Comparison of ENCODE assay signal across 8 cellular contexts in the genomic region with DNA sequence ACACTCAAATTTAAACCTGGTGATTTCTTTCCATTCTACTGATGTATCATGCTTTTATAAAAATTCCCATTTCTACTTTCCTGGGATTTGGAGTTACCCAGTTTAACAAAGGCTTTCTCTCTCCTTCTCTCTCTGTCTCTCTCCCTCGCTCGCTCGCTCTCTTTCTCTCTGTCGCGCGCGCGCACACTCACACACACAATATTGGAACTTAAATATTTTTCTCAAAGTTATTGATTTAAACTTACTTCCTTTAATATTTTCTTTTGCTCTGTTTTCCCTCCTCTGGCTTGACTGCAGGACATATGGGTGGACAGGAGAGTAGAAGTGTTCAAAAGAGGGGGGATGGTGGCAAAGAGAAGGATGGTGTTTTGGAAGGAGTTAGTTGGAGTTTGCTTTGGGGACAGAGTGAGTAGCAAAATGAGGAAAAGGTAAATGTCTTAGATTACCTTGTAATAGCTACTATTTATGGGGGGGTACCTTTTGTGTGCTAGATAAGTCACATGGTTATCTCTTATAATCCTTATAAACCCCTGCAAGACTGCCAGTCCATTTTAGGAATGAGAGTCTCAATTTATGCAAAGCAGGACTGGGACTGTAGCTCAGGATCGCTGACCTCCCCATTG. TPM values are rescaled to one million over a fixed set of nuclear protein-coding genes. Genes with fewer than 3 reads are reported as not detected.
DNase-seq lines count a peak whose midpoint lies in the region; ATAC-seq, FAIRE-seq and TF ChIP-seq lines count a peak whose summit lies in the region.

No MANE protein-coding gene starts in this region.

- H3K27me3 ChIP-seq in HAP-1 (ENCODE audit: low read depth) (no peaks in the 10 kb centered on the region), right atrium auricular region (no peaks in the 10 kb centered on the region)

- H3K36me3 Mint-ChIP-seq in activated CD4-positive, alpha-beta memory T cell treated with anti-CD3 and anti-CD28 coated beads for 36 hours = peaks cover 24% of the 10 kb centered on the region

- FAIRE-seq in A549 (lab: Jason Lieb, UNC) = no peak

- 19% methylated on average over 9 of the region's 9 CpGs for WGBS in A549 (ENCODE audit: missing lambda C conversion rate)

- peak overlapping the region; percentile 87 for H3K4me3 Mint-ChIP-seq in activated CD4-positive, alpha-beta memory T cell treated with anti-CD3 and anti-CD28 coated beads for 36 hours

- CTCF ChIA-PET in A549 (lab: Yijun Ruan, JAX) = interaction anchor here (1.0 to 1.4 kb wide), 3 partner anchors 10 to 96 kb away, joined by 5 to 10 read pairs (median 5); no protein-coding TSS in a partner anchor
- CTCF ChIA-PET in activated CD4-positive, alpha-beta memory T cell treated with anti-CD3 and anti-CD28 coated beads for 36 hours (lab: Charles Lee) = interaction anchor here (1.0 to 1.3 kb wide), 2 partner anchors 81 to 95 kb away, joined by 4 to 6 read pairs; partner anchors contain the start of genes C17orf67 and DGKE

- POLR2A ChIA-PET in A549 (lab: Yijun Ruan, JAX) = interaction anchor here (1.0 to 1.7 kb wide), 15 partner anchors 9 to 107 kb away, joined by 3 to 34 read pairs (median 7); partner anchors contain the start of genes C17orf67 and DGKE
- POLR2A ChIA-PET in activated CD4-positive, alpha-beta memory T cell treated with anti-CD3 and anti-CD28 coated beads for 36 hours (lab: Charles Lee) = interaction anchor here (0.5 to 1.4 kb wide), 7 partner anchors 12 to 135 kb away, joined by 3 to 5 read pairs (median 3); no protein-coding TSS in a partner anchor

- in situ Hi-C loops in HAP-1 (cut with MboI; ENCODE audit: low sequenced_read_pairs) = no loop called here

- H3K27ac ChIP-seq in A549 (peak overlapping the region; percentile 93 to 94), right atrium auricular region (peak overlapping the region; percentile 83 to 86), skin epidermis (peak overlapping the region in 19 of 21 experiments; percentile 91 to 100 (median 96))

- H3K9me3 Mint-ChIP-seq in activated CD4-positive, alpha-beta memory T cell treated with anti-CD3 and anti-CD28 coated beads for 36 hours = peaks cover 12% of the 10 kb centered on the region

- H3K4me2 ChIP-seq in A549 = peak overlapping the region; percentile 90

- H3K4me1 Mint-ChIP-seq in activated CD4-positive, alpha-beta memory T cell treated with anti-CD3 and anti-CD28 coated beads for 36 hours (ENCODE audit: low read depth) = peaks cover 58% of the 10 kb centered on the region

- H3K9me3 ChIP-seq in A549 (peaks cover 14% of the 10 kb centered on the region; the same call in 2 of the 3 replicates), HAP-1 (no peaks in the 10 kb centered on the region), right atrium auricular region (no peaks in the 10 kb centered on the region)

- intact Hi-C loops in activated CD4-positive, alpha-beta memory T cell treated with anti-CD3 and anti-CD28 coated beads for 36 hours (cut with micrococcal nuclease) = loop anchor here (1.0 kb wide), 1 partner anchor 81 kb away; the partner anchor contains the start of gene C17orf67

- DNase-seq in A549 (ENCODE audit: low read depth in 1 of 2, low spot score in 1 of 2) (peak in 1 of 2 experiments; percentile 17), HAP-1 (ENCODE audit: low spot score in 2 of 2) (peak in 1 of 2 experiments; percentile 11), right atrium auricular region (ENCODE audit: low spot score) (no peak), HPDE6-E6E7 (ENCODE audit: extremely low spot score) (no peak)
- DNase-seq in activated CD4-positive, alpha-beta memory T cell treated with anti-CD3 and anti-CD28 coated beads for 36 hours = peak; percentile 24

- H3K4me3 ChIP-seq in A549 = peak overlapping the region; percentile 63
- H3K4me3 ChIP-seq in HAP-1 = peak overlapping the region; percentile 70
- H3K4me3 ChIP-seq in right atrium auricular region = peak overlapping the region; percentile 77 to 83
- peak overlapping the region; percentile 52 to 92 (median 88) for H3K4me3 ChIP-seq in skin epidermis

- H3K27me3 Mint-ChIP-seq in activated CD4-positive, alpha-beta memory T cell treated with anti-CD3 and anti-CD28 coated beads for 36 hours = no peaks in the 10 kb centered on the region

- TF ChIP-seq CTCF in A549 (IDR thresholded peaks at IDR 0.05) = no peak
- no peak for TF ChIP-seq CTCF in right atrium auricular region (IDR thresholded peaks at IDR 0.05)

- peaks cover 42% of the 10 kb centered on the region for H3K4me1 ChIP-seq in A549
- H3K4me1 ChIP-seq in HAP-1 = peaks cover 10% of the 10 kb centered on the region
- H3K4me1 ChIP-seq in right atrium auricular region = peaks cover 0 to 46% of the 10 kb centered on the region in 2 donors

- no peak for TF ChIP-seq EP300 in A549 (IDR thresholded peaks at IDR 0.05)

- H3K27ac Mint-ChIP-seq in activated CD4-positive, alpha-beta memory T cell treated with anti-CD3 and anti-CD28 coated beads for 36 hours = peak overlapping the region; percentile 94

- TF ChIP-seq POLR2A in A549 (IDR thresholded peaks at IDR 0.05; ENCODE audit: low read length) = no peak

- H3K36me3 ChIP-seq in HAP-1 (replicated peaks) (peaks cover 22% of the 10 kb centered on the region), right atrium auricular region (no peaks in the 10 kb centered on the region)

- ATAC-seq in A549 (peak in 1 of 2 experiments; percentile 0; a peak in 2 of 6 replicates), HG02885 (IDR thresholded peaks at IDR 0.05; ENCODE audit: poor library complexity, unreplicated experiment) (no peak), HG02938 (IDR thresholded peaks at IDR 0.05; ENCODE audit: unreplicated experiment) (no peak)

- TF ChIP-seq RAD21 in A549 (conservative IDR thresholded peaks at IDR 0.05 in 1 of 2, IDR thresholded peaks at IDR 0.05 in 1 of 2) = no peak

TF ChIP-seq in A549, 52 proteins besides CTCF, POLR2A, EP300 and RAD21 (continues in another document):
- 0 out of 2 replicates have a peak, but pooled peaks have one; percentile 60 for TF ChIP-seq FOSB (CRISPR knock-in tag; IDR thresholded peaks at IDR 0.05)
- peak; percentile 81 for TF ChIP-seq HOXA7 (CRISPR knock-in tag; IDR thresholded peaks at IDR 0.05)
- no peak for TF ChIP-seq ELK1 (IDR thresholded peaks at IDR 0.05; ENCODE audit: low read depth, low read length)
- no peak for TF ChIP-seq KDM1A (IDR thresholded peaks at IDR 0.05; ENCODE audit: low read depth)
- no peak for TF ChIP-seq PHF8 (IDR thresholded peaks at IDR 0.05; ENCODE audit: borderline replicate concordance, low read depth)
- peak; percentile 53; the same call in 1 of the 2 replicates for TF ChIP-seq TFCP2L1 (CRISPR knock-in tag; IDR thresholded peaks at IDR 0.05)
- TF ChIP-seq, protein P1, sequence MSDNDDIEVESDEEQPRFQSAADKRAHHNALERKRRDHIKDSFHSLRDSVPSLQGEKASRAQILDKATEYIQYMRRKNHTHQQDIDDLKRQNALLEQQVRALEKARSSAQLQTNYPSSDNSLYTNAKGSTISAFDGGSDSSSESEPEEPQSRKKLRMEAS (IDR thresholded peaks at IDR 0.05) = no peak; the same call in 1 of the 2 replicates
- TF ChIP-seq GATA3 (IDR thresholded peaks at IDR 0.05; ENCODE audit: borderline replicate concordance) = no peak
- no peak for TF ChIP-seq MYC (IDR thresholded peaks at IDR 0.05; ENCODE audit: borderline replicate concordance, low read length)
- no peak for TF ChIP-seq CBX8 (IDR thresholded peaks at IDR 0.05)
- no peak for TF ChIP-seq ZFP36 (IDR thresholded peaks at IDR 0.05; ENCODE audit: borderline replicate concordance, partially characterized antibody)
- TF ChIP-seq HMGXB4 (CRISPR knock-in tag; IDR thresholded peaks at IDR 0.05; ENCODE audit: borderline replicate concordance) = no peak
- no peak for TF ChIP-seq JUNB (IDR thresholded peaks at IDR 0.05)
- no peak for TF ChIP-seq HDAC2 (IDR thresholded peaks at IDR 0.05)
- no peak for TF ChIP-seq CEBPB (IDR thresholded peaks at IDR 0.05)

RNA-seq across cellular contexts. Expression of gene TRIM25, which starts 0.9 kb away (rescaled TPM):
- 56.6 and 65.4 TPM in 2 replicates for polyA plus RNA-seq in A549 (2011; rRNA removed)
- 15.5 and 19.3 TPM in 2 replicates for polyA plus RNA-seq in A549 (2012; cell fraction: cytosol; rRNA removed)
- 35.4 and 43.1 TPM in 2 replicates for polyA plus RNA-seq in A549 (2012; cell fraction: nucleus; rRNA removed)
- polyA plus RNA-seq in A549 (2017; fragmentation: RNase III; extraction: RNeasy Plus Mini Kit Qiagen cat#74134 plus additional on column Dnase treatment) = 38.3 to 40.7 TPM (median 39.8 TPM) in 3 replicates
- 50.2 and 53.5 TPM in 2 replicates for polyA minus RNA-seq in A549 (2011; rRNA and poly(A)+ RNA removed)
- total RNA-seq in activated CD4-positive, alpha-beta memory T cell treated with anti-CD3 and anti-CD28 coated beads for 36 hours = 100 to 1,000 TPM; 106 to 126 TPM
- 10 to 100 TPM in 1 of 2 donors, 1 to 10 TPM in 1; 7.5 to 17.6 TPM for total RNA-seq in right atrium auricular region

RNA-seq across cellular contexts. Expression of gene COIL, which starts 46.1 kb away (rescaled TPM):
- polyA plus RNA-seq in A549 (2011; rRNA removed) (13.5 and 16.9 TPM in 2 replicates), A549 (2017; fragmentation: RNase III; extraction: RNeasy Plus Mini Kit Qiagen cat#74134 plus additional on column Dnase treatment) (19.9 to 20.7 TPM (median 20.3 TPM) in 3 replicates)
- polyA plus RNA-seq in A549 (2012; cell fraction: cytosol; rRNA removed) = 4.5 and 4.6 TPM in 2 replicates
- 3.7 and 5.9 TPM in 2 replicates for polyA plus RNA-seq in A549 (2012; cell fraction: nucleus; rRNA removed)
- polyA minus RNA-seq in A549 (2011; rRNA and poly(A)+ RNA removed) = 6.9 and 7.2 TPM in 2 replicates
- 10 to 100 TPM; 16.9 TPM for total RNA-seq in activated CD4-positive, alpha-beta memory T cell treated with anti-CD3 and anti-CD28 coated beads for 36 hours
- 1 to 10 TPM; 7.3 to 7.9 TPM for total RNA-seq in right atrium auricular region

Comparison
In these comparisons a context has a peak if more than half of its experiments do, and no peak if none do; other contexts are left out.
1. RNA of gene TRIM25, which starts 0.9 kb away (total RNA-seq): 106 to 126 TPM in activated CD4-positive, alpha-beta memory T cell treated with anti-CD3 and anti-CD28 coated beads for 36 hours; 7.5 to 17.6 TPM in right atrium auricular region; every median in the first group is over 4 times any median in the second.
2. Peak in every context shown above with its lines, with median percentiles within 50 percentile points of each other: H3K27ac ChIP-seq and H3K4me3 ChIP-seq.